In the genomic region with DNA sequence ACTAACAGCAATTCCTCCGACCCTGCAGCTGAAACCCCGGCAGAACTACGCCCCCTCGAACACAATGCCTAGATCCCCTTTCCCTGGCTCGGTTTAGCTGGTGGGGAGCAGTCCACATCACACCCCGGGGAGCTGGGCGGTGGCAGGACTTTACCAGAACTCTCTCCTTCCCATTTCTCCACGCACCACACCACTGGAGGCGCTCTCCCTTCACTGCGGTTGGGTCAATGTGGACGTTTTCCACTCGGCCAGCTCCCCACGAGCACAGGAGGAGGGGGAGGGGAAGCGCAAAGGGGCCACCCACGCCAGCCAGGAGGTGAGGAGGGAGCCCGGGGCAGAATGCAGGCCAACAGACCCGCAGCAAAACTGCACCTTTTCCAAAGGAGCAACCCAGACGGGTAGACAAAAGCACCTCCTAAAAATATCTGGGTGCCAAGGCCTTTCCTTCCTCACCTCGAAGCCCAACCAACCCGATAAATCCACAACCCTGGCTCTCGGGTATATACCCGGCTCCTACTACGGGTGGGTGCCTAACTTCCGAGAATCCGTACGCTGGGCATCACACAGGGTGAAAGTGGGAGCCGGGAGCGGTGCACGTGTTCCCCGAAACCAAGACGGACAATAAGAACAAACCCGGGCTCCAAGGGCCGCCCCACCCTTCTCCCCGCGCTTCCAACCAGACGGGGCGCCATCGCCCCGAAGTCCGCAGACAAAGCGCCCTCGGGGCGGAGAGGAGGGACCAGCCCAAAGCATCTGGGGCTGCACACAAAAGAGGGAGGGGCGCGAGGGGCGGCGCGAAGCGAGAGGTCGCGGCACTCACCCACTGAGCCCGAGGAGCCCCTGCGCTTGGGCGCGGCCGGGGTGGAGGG, we compare ENCODE assay signal across 1 cellular context.
TF ChIP-seq lines count a peak whose summit lies in the region.

No MANE protein-coding gene starts in this region.

TF ChIP-seq in GM12878, 131 proteins besides CTCF, POLR2A, EP300 and RAD21 (continued from another document):
- TF ChIP-seq, protein P1, sequence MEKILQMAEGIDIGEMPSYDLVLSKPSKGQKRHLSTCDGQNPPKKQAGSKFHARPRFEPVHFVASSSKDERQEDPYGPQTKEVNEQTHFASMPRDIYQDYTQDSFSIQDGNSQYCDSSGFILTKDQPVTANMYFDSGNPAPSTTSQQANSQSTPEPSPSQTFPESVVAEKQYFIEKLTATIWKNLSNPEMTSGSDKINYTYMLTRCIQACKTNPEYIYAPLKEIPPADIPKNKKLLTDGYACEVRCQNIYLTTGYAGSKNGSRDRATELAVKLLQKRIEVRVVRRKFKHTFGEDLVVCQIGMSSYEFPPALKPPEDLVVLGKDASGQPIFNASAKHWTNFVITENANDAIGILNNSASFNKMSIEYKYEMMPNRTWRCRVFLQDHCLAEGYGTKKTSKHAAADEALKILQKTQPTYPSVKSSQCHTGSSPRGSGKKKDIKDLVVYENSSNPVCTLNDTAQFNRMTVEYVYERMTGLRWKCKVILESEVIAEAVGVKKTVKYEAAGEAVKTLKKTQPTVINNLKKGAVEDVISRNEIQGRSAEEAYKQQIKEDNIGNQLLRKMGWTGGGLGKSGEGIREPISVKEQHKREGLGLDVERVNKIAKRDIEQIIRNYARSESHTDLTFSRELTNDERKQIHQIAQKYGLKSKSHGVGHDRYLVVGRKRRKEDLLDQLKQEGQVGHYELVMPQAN (conservative IDR thresholded peaks at IDR 0.05) = peak; percentile 73; the same call in 1 of the 2 replicates
- TF ChIP-seq SUZ12 (IDR thresholded peaks at IDR 0.05; ENCODE audit: unreplicated experiment) (no peak), POLR2AphosphoS5 (IDR thresholded peaks at IDR 0.05; ENCODE audit: low read length) (no peak), DPF2 (IDR thresholded peaks at IDR 0.05) (peak; percentile 69), REST (IDR thresholded peaks at IDR 0.05; ENCODE audit: low read depth, low read length) (no peak), ZZZ3 (IDR thresholded peaks at IDR 0.05; ENCODE audit: control insufficient read depth, insufficient read length, low read depth) (no peak), RELB (IDR thresholded peaks at IDR 0.05; ENCODE audit: low read depth) (peak; percentile 81; the same call in 1 of the 2 replicates), NR2F1 (conservative IDR thresholded peaks at IDR 0.05) (0 out of 2 replicates have a peak, but pooled peaks have one; percentile 26), PAX5 (IDR thresholded peaks at IDR 0.05; ENCODE audit: borderline replicate concordance, low read depth, low read length) (peak; percentile 76), HCFC1 (IDR thresholded peaks at IDR 0.05; ENCODE audit: low read length) (0 out of 2 replicates have a peak, but pooled peaks have one; percentile 23), MAX (IDR thresholded peaks at IDR 0.05; ENCODE audit: low read depth, low read length) (no peak), SMARCA5 (IDR thresholded peaks at IDR 0.05) (peak; percentile 73; the same call in 1 of the 2 replicates), CHD1 (IDR thresholded peaks at IDR 0.05; ENCODE audit: low read depth, low read length) (no peak), BMI1 (IDR thresholded peaks at IDR 0.05; ENCODE audit: borderline replicate concordance) (no peak), SREBF2 (IDR thresholded peaks at IDR 0.05; ENCODE audit: low read length) (no peak), GATAD2B (conservative IDR thresholded peaks at IDR 0.05; ENCODE audit: low read depth) (peak; percentile 92), SMC3 (IDR thresholded peaks at IDR 0.05; ENCODE audit: borderline replicate concordance, low read length) (0 out of 2 replicates have a peak, but pooled peaks have one; percentile 21), NBN (IDR thresholded peaks at IDR 0.05) (peak; percentile 82; the same call in 1 of the 2 replicates), MTA3 (IDR thresholded peaks at IDR 0.05; ENCODE audit: borderline replicate concordance, low read length) (peak; percentile 68; the same call in 1 of the 2 replicates), BCL11A (IDR thresholded peaks at IDR 0.05; ENCODE audit: low read depth, low read length) (peak; percentile 37; the same call in 1 of the 2 replicates)
- TF ChIP-seq, protein P2, sequence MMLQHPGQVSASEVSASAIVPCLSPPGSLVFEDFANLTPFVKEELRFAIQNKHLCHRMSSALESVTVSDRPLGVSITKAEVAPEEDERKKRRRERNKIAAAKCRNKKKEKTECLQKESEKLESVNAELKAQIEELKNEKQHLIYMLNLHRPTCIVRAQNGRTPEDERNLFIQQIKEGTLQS (IDR thresholded peaks at IDR 0.05; ENCODE audit: borderline replicate concordance, extremely low read depth, low read depth, low read length) = no peak
- TF ChIP-seq, protein P3, sequence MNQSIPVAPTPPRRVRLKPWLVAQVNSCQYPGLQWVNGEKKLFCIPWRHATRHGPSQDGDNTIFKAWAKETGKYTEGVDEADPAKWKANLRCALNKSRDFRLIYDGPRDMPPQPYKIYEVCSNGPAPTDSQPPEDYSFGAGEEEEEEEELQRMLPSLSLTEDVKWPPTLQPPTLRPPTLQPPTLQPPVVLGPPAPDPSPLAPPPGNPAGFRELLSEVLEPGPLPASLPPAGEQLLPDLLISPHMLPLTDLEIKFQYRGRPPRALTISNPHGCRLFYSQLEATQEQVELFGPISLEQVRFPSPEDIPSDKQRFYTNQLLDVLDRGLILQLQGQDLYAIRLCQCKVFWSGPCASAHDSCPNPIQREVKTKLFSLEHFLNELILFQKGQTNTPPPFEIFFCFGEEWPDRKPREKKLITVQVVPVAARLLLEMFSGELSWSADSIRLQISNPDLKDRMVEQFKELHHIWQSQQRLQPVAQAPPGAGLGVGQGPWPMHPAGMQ (IDR thresholded peaks at IDR 0.05; ENCODE audit: borderline replicate concordance) = no peak
